Comparison of ENCODE assay signal across 25 cellular contexts in genomic region chrX:150905293-150905692, GRCh38.
"Had no signal": no experiment of that assay in that cellular context is flagged by ENCODE, and none has a peak within 500 bp of the region (broad histone marks: within the 10 kb centered on the region; RNA-seq: fewer than 3 reads in every experiment).

No MANE protein-coding gene starts in this region.

- H3K4me2 ChIP-seq: KMS-11 had no signal

- ATAC-seq: K562 had no signal

- H3K9me3 Mint-ChIP-seq: IgD-negative memory B cell had no signal

- H3K9ac ChIP-seq: KMS-11 had no signal

- H3K36me3 ChIP-seq: SJSA1 had no signal

- H3K27me3 Mint-ChIP-seq: IgD-negative memory B cell had no signal

- H3K4me1 Mint-ChIP-seq: IgD-negative memory B cell had no signal

- H3K4me1 ChIP-seq: SJSA1 had no signal

- H3K27ac ChIP-seq: HL-60, KMS-11, SJSA1, SK-N-MC had no signal

- H3K4me3 ChIP-seq: K562, SJSA1, SK-N-MC had no signal

- DNase-seq: Kasumi-1, MM.1S, NCI-H1092 treated with DMSO at 0.1 percent for 48 hours, NCI-H1436, NCI-H187, NCI-H2029, NCI-H2081 treated with DMSO at 0.1 percent for 48 hours, NCI-H2171, NCI-H226, NCI-H446, NCI-H510A, NCI-H524 treated with DMSO at 0.1 percent for 48 hours, NCI-H69, NCI-H774, Right ventricle myocardium superior, RPMI8226, SIG-M5 had no signal

- H3K27me3 ChIP-seq: SJSA1 had no signal

- H3K4me3 Mint-ChIP-seq: IgD-negative memory B cell had no signal

- FAIRE-seq: HTR-8/SVneo, K562, RCC 7860 had no signal

- H3K9me3 ChIP-seq: SJSA1 had no signal

- H3K36me3 Mint-ChIP-seq: IgD-negative memory B cell had no signal
